ENCODE assay signal across 8 cellular contexts in genomic region chr19:44112802-44113137, GRCh38. TPM values are rescaled to one million over a fixed set of nuclear protein-coding genes. Genes with fewer than 3 reads are reported as not detected.
A peak's percentile ranks its signal among the peaks of the same experiment; 100 is the strongest.
DNase-seq lines count a peak whose midpoint lies in the region; ATAC-seq, FAIRE-seq and TF ChIP-seq lines count a peak whose summit lies in the region.

No MANE protein-coding gene starts in this region.

- POLR2A ChIA-PET in CD4-positive, alpha-beta memory T cell (lab: Charles Lee; ENCODE audit: partially characterized antibody), result interaction anchor here (1.3 to 3.3 kb wide), 2 partner anchors 18 to 19 kb away, joined by 5 to 24 read pairs; partner anchors contain the start of gene ZNF224

- TF ChIP-seq CTCF in ascending aorta (IDR thresholded peaks at IDR 0.05), result no peak

- no peaks in the 10 kb centered on the region for H3K27me3 Mint-ChIP-seq in CD4-positive, alpha-beta memory T cell
- no peaks in the 10 kb centered on the region for H3K27me3 Mint-ChIP-seq in memory B cell

- peak overlapping the region; percentile 75 to 98 (median 94) for H3K27ac Mint-ChIP-seq in CD4-positive, alpha-beta memory T cell
- H3K27ac Mint-ChIP-seq in memory B cell, result peak overlapping the region; percentile 83

- peak overlapping the region; percentile 92 to 96 for H3K4me3 ChIP-seq in CD4-positive, alpha-beta memory T cell (ENCODE audit: low read length in 2 of 2)
- peak overlapping the region; percentile 79 to 84 for H3K4me3 ChIP-seq in ascending aorta

- H3K27me3 ChIP-seq in CD4-positive, alpha-beta memory T cell (ENCODE audit: insufficient read depth, low read length), result no peaks in the 10 kb centered on the region
- H3K27me3 ChIP-seq in ascending aorta, result no peaks in the 10 kb centered on the region

- no peak for FAIRE-seq in frontal cortex (lab: Jason Lieb, UNC)

- peak overlapping the region; percentile 96 to 100 (median 99) for H3K4me3 Mint-ChIP-seq in CD4-positive, alpha-beta memory T cell
- peak overlapping the region; percentile 98 for H3K4me3 Mint-ChIP-seq in memory B cell

- H3K36me3 ChIP-seq in CD4-positive, alpha-beta memory T cell (ENCODE audit: insufficient read depth, low read length), result peaks cover 5% of the 10 kb centered on the region
- H3K36me3 ChIP-seq in ascending aorta, result peaks cover 15 to 17% of the 10 kb centered on the region in 2 donors

- ATAC-seq in HG02852 (IDR thresholded peaks at IDR 0.05; ENCODE audit: unreplicated experiment) (peak; percentile 6), memory B cell (ENCODE audit: low read depth) (no peak), GM21381 (IDR thresholded peaks at IDR 0.05; ENCODE audit: unreplicated experiment) (no peak)

- peaks cover 19% of the 10 kb centered on the region for H3K4me1 ChIP-seq in CD4-positive, alpha-beta memory T cell (ENCODE audit: insufficient read depth, low read length)
- H3K4me1 ChIP-seq in ascending aorta, result peaks cover 0 to 8% of the 10 kb centered on the region in 2 donors

- peaks cover 0 to 14% of the 10 kb centered on the region in 2 donors for H3K9me3 ChIP-seq in CD4-positive, alpha-beta memory T cell (ENCODE audit: control insufficient read depth in 1 of 2, low read length in 2 of 2)
- peaks cover 24 to 46% of the 10 kb centered on the region in 2 donors for H3K9me3 ChIP-seq in ascending aorta

- intact Hi-C loops in CD4-positive, alpha-beta memory T cell (cut with micrococcal nuclease), result loop anchor here (1.0 kb wide), 8 partner anchors 18 to 192 kb away; partner anchors contain the start of genes ZNF224, ZNF226, ZNF227 and ZNF230
- intact Hi-C loops in ascending aorta (cut with DNase I), result loop anchor here (1.0 to 10.0 kb wide), 11 partner anchors 18 to 288 kb away; partner anchors contain the start of genes ZNF112, ZNF155, ZNF221 and ZNF224

- CTCF ChIA-PET in CD4-positive, alpha-beta memory T cell (lab: Charles Lee; ENCODE audit: partially characterized antibody), result interaction anchor here (1.0 kb wide), 1 partner anchor 17 kb away, joined by 3 read pairs; no protein-coding TSS in a partner anchor

- peaks cover 2 to 38% (median 32%) of the 10 kb centered on the region in 8 donors for H3K9me3 Mint-ChIP-seq in CD4-positive, alpha-beta memory T cell
- H3K9me3 Mint-ChIP-seq in memory B cell, result peaks cover 11% of the 10 kb centered on the region

- DNase-seq in CD4-positive, alpha-beta memory T cell, result no peak
- DNase-seq in ascending aorta (ENCODE audit: low spot score in 2 of 2), result no peak
- DNase-seq in memory B cell (ENCODE audit: low spot score in 2 of 2), result no peak
- no peak for DNase-seq in glomerular visceral epithelial cell (ENCODE audit: extremely low spot score)
- no peak for DNase-seq in frontal cortex (ENCODE audit: low spot score in 2 of 2)
- DNase-seq in DMS79 treated with DMSO at 0.1 percent for 48 hours (lab: John Stamatoyannopoulos, UW), result no peak

- peak overlapping the region; percentile 30 for H3K27ac ChIP-seq in CD4-positive, alpha-beta memory T cell (ENCODE audit: low read depth, low read length)
- peak overlapping the region; percentile 17 to 67 for H3K27ac ChIP-seq in ascending aorta

- peaks cover 21 to 51% of the 10 kb centered on the region in 2 donors for H3K36me3 Mint-ChIP-seq in CD4-positive, alpha-beta memory T cell
- peaks cover 21% of the 10 kb centered on the region for H3K36me3 Mint-ChIP-seq in memory B cell

- peaks cover 9 to 40% (median 23%) of the 10 kb centered on the region in 4 donors for H3K4me1 Mint-ChIP-seq in CD4-positive, alpha-beta memory T cell
- H3K4me1 Mint-ChIP-seq in memory B cell, result peaks cover 17% of the 10 kb centered on the region

RNA-seq across cellular contexts. Expression of gene ZNF225, which starts 0.4 kb away (rescaled TPM):
- 10 to 100 TPM; 10.7 to 13.9 TPM for total RNA-seq in CD4-positive, alpha-beta memory T cell
- 1 to 10 TPM in 1 of 2 donors, under 1 TPM in 1; 0.98 to 2.7 TPM for polyA plus RNA-seq in CD4-positive, alpha-beta memory T cell
- 3.3 TPM for total RNA-seq in ascending aorta
- total RNA-seq in frontal cortex, result 13.9 TPM

RNA-seq across cellular contexts. Expression of gene ZNF224, which starts 18.6 kb away (rescaled TPM):
- total RNA-seq in CD4-positive, alpha-beta memory T cell, result 10 to 100 TPM; 86.9 to 91.2 TPM
- 10 to 100 TPM; 10.8 to 13.0 TPM for polyA plus RNA-seq in CD4-positive, alpha-beta memory T cell
- total RNA-seq in ascending aorta (119 TPM), frontal cortex (43.2 TPM)

RNA-seq across cellular contexts. Expression of gene ZNF234, which starts 28.6 kb away (rescaled TPM):
- total RNA-seq in CD4-positive, alpha-beta memory T cell, result 10 to 100 TPM; 23.9 to 28.9 TPM
- 1 to 10 TPM; 2.2 to 7.5 TPM for polyA plus RNA-seq in CD4-positive, alpha-beta memory T cell
- 7.9 TPM for total RNA-seq in ascending aorta
- 30.6 TPM for total RNA-seq in frontal cortex

RNA-seq across cellular contexts. Expression of gene ZNF284, which starts 40.8 kb away (rescaled TPM):
- total RNA-seq in CD4-positive, alpha-beta memory T cell, result 1 to 10 TPM; 5.4 to 5.7 TPM
- polyA plus RNA-seq in CD4-positive, alpha-beta memory T cell, result 1 to 10 TPM in 1 of 2 donors, under 1 TPM in 1; 0.61 to 1.2 TPM
- 0.21 TPM for total RNA-seq in ascending aorta
- 11.8 TPM for total RNA-seq in frontal cortex

RNA-seq across cellular contexts. Expression of gene ZNF226, which starts 52.1 kb away (rescaled TPM):
- 10 to 100 TPM; 51.0 to 55.6 TPM for total RNA-seq in CD4-positive, alpha-beta memory T cell
- 10 to 100 TPM; 23.4 to 25.2 TPM for polyA plus RNA-seq in CD4-positive, alpha-beta memory T cell
- total RNA-seq in ascending aorta (4.7 TPM), frontal cortex (37.9 TPM)
